8 cellular contexts compared by ENCODE assay signal in the genomic region with DNA sequence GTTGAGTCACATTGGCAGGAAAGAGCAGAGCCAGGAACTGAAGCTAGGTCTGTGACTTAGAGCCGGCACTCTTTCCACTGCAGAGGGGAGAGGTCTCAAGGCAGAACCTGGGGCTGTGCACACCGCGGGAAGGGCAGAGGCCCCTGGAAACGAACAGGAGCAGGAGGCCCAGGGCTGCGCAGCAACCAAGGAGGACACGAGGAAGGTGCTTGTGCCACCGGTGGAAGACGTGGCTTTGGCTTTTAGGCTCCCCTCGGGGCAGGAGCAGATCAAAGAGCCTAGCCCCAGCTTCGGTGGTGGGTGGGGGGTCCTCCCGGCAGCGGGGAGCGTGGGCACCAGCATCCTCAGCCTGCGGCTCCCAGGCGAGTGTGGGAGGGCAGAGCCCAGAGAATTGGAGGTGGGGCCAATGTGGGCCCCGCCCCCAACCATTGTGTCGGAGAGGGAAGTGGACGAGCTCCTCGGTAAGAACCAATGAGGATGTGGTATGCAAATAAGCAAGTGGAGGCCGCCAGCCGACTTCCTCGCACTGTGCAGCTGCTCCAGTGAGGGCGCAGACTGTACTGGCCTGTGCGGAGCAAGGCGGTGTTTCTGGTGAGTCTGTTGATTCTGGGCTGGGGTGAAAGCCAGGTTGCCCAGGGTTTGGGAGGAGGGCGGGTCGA. TPM values are rescaled to one million over a fixed set of nuclear protein-coding genes. Genes with fewer than 3 reads are reported as not detected.
A peak's percentile ranks its signal among the peaks of the same experiment; 100 is the strongest.
DNase-seq lines count a peak whose midpoint lies in the region; ATAC-seq and TF ChIP-seq lines count a peak whose summit lies in the region.

A gene with protein sequence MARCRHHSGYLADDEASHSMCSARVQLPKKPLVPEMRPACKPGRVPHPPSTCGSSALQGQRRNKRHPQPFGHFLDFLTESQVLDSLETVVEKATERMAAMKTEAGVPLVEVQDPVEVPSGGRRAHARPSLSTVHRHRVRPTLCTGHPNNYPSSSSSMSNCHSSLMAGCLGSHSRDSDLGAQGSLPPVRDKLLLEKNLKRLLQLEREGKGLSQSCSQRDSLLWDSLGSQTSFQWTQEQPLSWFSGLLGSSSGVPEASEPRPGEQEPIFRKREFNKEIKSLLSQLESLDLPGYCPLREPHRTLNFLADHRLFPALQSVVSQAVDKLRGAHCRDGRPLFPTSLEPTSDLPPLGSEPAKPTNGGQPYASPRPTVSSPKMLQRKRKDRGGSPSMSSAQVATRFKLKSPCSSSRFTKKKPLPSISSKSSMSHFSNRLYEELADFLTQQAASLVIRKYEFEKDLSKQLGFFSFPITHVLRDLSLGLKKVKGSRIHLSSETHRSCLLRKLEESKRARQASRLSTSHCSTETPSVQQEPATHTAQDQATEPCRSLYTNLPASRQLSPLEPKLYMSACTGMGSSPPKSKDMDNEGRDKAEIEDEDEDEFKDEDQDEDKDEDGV (plus strand): TSS at position 524 of the 659 bp plus-strand sequence. CDS start 422 bp downstream, outside the sequence.

- peaks cover 9% of the 10 kb centered on the region for H3K4me1 Mint-ChIP-seq in nephron progenitor cell

- peaks cover 0 to 12% (median 0%) of the 10 kb centered on the region in 3 donors for H3K36me3 ChIP-seq in esophagus squamous epithelium

- DNase-seq in COLO668 (lab: John Stamatoyannopoulos, UW; ENCODE audit: unreplicated experiment) (peak; percentile 24), NCI-H2196 (lab: John Stamatoyannopoulos, UW; ENCODE audit: unreplicated experiment) (peak; percentile 69), nephron progenitor cell (peak; percentile 54), esophagus squamous epithelium (lab: John Stamatoyannopoulos, UW) (no peak), H4 (ENCODE audit: low spot score) (no peak), HT-29 (ENCODE audit: low spot score) (no peak)
- peak; percentile 63 for DNase-seq in activated CD8-positive, alpha-beta memory T cell treated with anti-CD3 and anti-CD28 coated beads, Interleukin-2, amount 50 U/mL, for 4 hours

- peak in 1 of 4 donors; percentile 14 for TF ChIP-seq POLR2A in esophagus squamous epithelium (IDR thresholded peaks at IDR 0.05)

- H3K9me3 ChIP-seq in esophagus squamous epithelium: no peaks in the 10 kb centered on the region

- H3K4me3 Mint-ChIP-seq in nephron progenitor cell: no peak within 1 kb of the TSS

- H3K27ac Mint-ChIP-seq in nephron progenitor cell: no peak within 1 kb of the TSS

- H3K27me3 Mint-ChIP-seq in nephron progenitor cell (ENCODE audit: low read depth, poor library complexity): peaks cover 3% of the 10 kb centered on the region

- peaks cover 17 to 28% (median 19%) of the 10 kb centered on the region in 3 donors for H3K4me1 ChIP-seq in esophagus squamous epithelium

- peaks cover 9% of the 10 kb centered on the region for H3K36me3 Mint-ChIP-seq in nephron progenitor cell (ENCODE audit: low read depth)

- no peak within 1 kb of the TSS for H3K27ac ChIP-seq in esophagus squamous epithelium

- intact Hi-C loops in esophagus squamous epithelium (cut with DNase I): no loop called here

- TF ChIP-seq CTCF in nephron progenitor cell (IDR thresholded peaks at IDR 0.05) (no peak), esophagus squamous epithelium (IDR thresholded peaks at IDR 0.05) (no peak)

- no peak within 1 kb of the TSS for H3K4me3 ChIP-seq in esophagus squamous epithelium

- 82 to 88% methylated on average over 6 to 23 of the region's 27 CpGs for WGBS in esophagus squamous epithelium, 2 donors

- H3K9me3 Mint-ChIP-seq in nephron progenitor cell: no peaks in the 10 kb centered on the region

- ATAC-seq in HG02610 (IDR thresholded peaks at IDR 0.05; ENCODE audit: unreplicated experiment): no peak

- H3K27me3 ChIP-seq in esophagus squamous epithelium: no peaks in the 10 kb centered on the region

RNA-seq across cellular contexts. Expression of the gene that starts here (rescaled TPM):
- total RNA-seq in esophagus squamous epithelium: 1 to 10 TPM in 1 of 4 donors, not detected in 3; 1.9 TPM
- total RNA-seq in H4 (2014; rRNA removed; shearing (Covaris generic)): 0.10 TPM in 1 of 2 replicates, not detected in the other
- 0.33 TPM in 1 of 2 replicates, not detected in the other for total RNA-seq in HT-29 (2014; rRNA removed; shearing (Covaris generic))

Comparison
In these comparisons a context has a peak if more than half of its experiments do, and no peak if none do; other contexts are left out.
1. DNase-seq: peak in COLO668 (single experiment), NCI-H2196 (single experiment), activated CD8-positive, alpha-beta memory T cell treated with anti-CD3 and anti-CD28 coated beads, Interleukin-2, amount 50 U/mL, for 4 hours (single experiment) and nephron progenitor cell (single experiment); none in esophagus squamous epithelium (single experiment), H4 (single experiment) and HT-29 (single experiment).